In genomic region chr2:46915281-46915810, GRCh38 we compare ENCODE assay signal across 8 cellular contexts. TPM values are rescaled to one million over a fixed set of nuclear protein-coding genes. Genes with fewer than 3 reads are reported as not detected.
DNase-seq lines count a peak whose midpoint lies in the region; ATAC-seq and TF ChIP-seq lines count a peak whose summit lies in the region.

TSS of gene MCFD2 (minus strand) at chr2:46915806. CDS start at chr2:46909171, 6,635 bp downstream.

- peak; percentile 3 for ATAC-seq in HG02610 (IDR thresholded peaks at IDR 0.05; ENCODE audit: unreplicated experiment)
- ATAC-seq in GM18511 (IDR thresholded peaks at IDR 0.05; ENCODE audit: unreplicated experiment): no peak

- H3K9me3 ChIP-seq in ectodermal cell (ENCODE audit: control insufficient read depth, low read length): no peaks in the 10 kb centered on the region
- H3K9me3 ChIP-seq in thyroid gland: no peaks in the 10 kb centered on the region

- peak within 1 kb of the TSS; percentile 86 for H3K18ac ChIP-seq in mesendoderm (ENCODE audit: low read length)

- peak within 1 kb of the TSS; percentile 95 for H2AK5ac ChIP-seq in mesendoderm (ENCODE audit: low read length)

- POLR2A ChIA-PET in RWPE1 (lab: Yijun Ruan, JAX; ENCODE audit: low non-redundant PET): no interaction called here

- no peak within 1 kb of the TSS for H3K23ac ChIP-seq in mesendoderm (ENCODE audit: low read length)

- H3K4me2 ChIP-seq in mesendoderm (ENCODE audit: low read length): peak within 1 kb of the TSS; percentile 98

- TF ChIP-seq CTCF in GM06990 (IDR thresholded peaks at IDR 0.05; ENCODE audit: insufficient read depth, low read length, poor library complexity, severe bottlenecking) (no peak), RWPE1 (conservative IDR thresholded peaks at IDR 0.05; ENCODE audit: low read depth) (no peak), thyroid gland (IDR thresholded peaks at IDR 0.05) (no peak)

- H3K79me1 ChIP-seq in mesendoderm (ENCODE audit: low read length): peaks cover 26% of the 10 kb centered on the region

- peak within 1 kb of the TSS; percentile 93 for H3K27ac ChIP-seq in RWPE1
- H3K27ac ChIP-seq in ectodermal cell (ENCODE audit: insufficient read depth, low read depth, low read length, poor library complexity, severe bottlenecking): peak within 1 kb of the TSS; percentile 94
- H3K27ac ChIP-seq in mesendoderm (ENCODE audit: low read depth, low read length): peak within 1 kb of the TSS; percentile 92
- H3K27ac ChIP-seq in thyroid gland: peak within 1 kb of the TSS; percentile 94 to 98 (median 97)

- CTCF ChIA-PET in RWPE1 (lab: Yijun Ruan, JAX): interaction anchor here (0.6 kb wide), 1 partner anchor 9 kb away, joined by 3 read pairs; no protein-coding TSS in a partner anchor

- TF ChIP-seq POLR2A in thyroid gland (IDR thresholded peaks at IDR 0.05): peak in 1 of 2 donors; percentile 36

- intact Hi-C loops in thyroid gland (cut with DNase I): loop anchor here (10.0 kb wide), 1 partner anchor 409 kb away; no protein-coding TSS in a partner anchor

- H2BK120ac ChIP-seq in mesendoderm (ENCODE audit: low read depth, low read length): no peak within 1 kb of the TSS

- WGBS in ectodermal cell, 2 experiments: 0 to 1% methylated on average over 37 to 38 of the region's 38 CpGs
- no CpG with 5 or more reads among the region's 38 CpGs for WGBS in mesendoderm (ENCODE audit: extremely low coverage, insufficient coverage, low lambda C conversion rate)
- WGBS in thyroid gland, 2 donors: 0% methylated on average over 8 to 11 of the region's 38 CpGs

- peak within 1 kb of the TSS; percentile 97 for H3K56ac ChIP-seq in mesendoderm (ENCODE audit: low read length)

- H3K4me1 ChIP-seq in ectodermal cell (ENCODE audit: control insufficient read depth, insufficient read depth, low read length) (peaks cover 9% of the 10 kb centered on the region), mesendoderm (ENCODE audit: control insufficient read depth, low read depth, low read length) (peaks cover 14% of the 10 kb centered on the region), thyroid gland (peaks cover 19 to 36% of the 10 kb centered on the region in 2 donors)

- no peak within 1 kb of the TSS for H4K8ac ChIP-seq in mesendoderm (ENCODE audit: low read depth, low read length)

- no peak within 1 kb of the TSS for H2BK15ac ChIP-seq in mesendoderm (replicated peaks; ENCODE audit: low read depth)

- H3K79me2 ChIP-seq in mesendoderm (ENCODE audit: control insufficient read depth, insufficient read depth, low read length): peaks cover 34% of the 10 kb centered on the region

- DNase-seq in GM06990 (ENCODE audit: extremely low read depth, insufficient read length): no peak
- no peak for DNase-seq in RWPE1 (ENCODE audit: low spot score)
- no peak for DNase-seq in mesendoderm
- DNase-seq in thyroid gland: peak; percentile 42 to 43
- DNase-seq in inferior parietal cortex (ENCODE audit: extremely low spot score): no peak

- peak within 1 kb of the TSS; percentile 71 for H4K5ac ChIP-seq in mesendoderm (ENCODE audit: low read length)

- H2BK5ac ChIP-seq in mesendoderm (ENCODE audit: low read length): peak within 1 kb of the TSS; percentile 20

- peak within 1 kb of the TSS; percentile 99 for H3K9ac ChIP-seq in mesendoderm (ENCODE audit: low read length)

- peak within 1 kb of the TSS; percentile 91 for H3K4me3 ChIP-seq in GM06990 (replicated peaks; ENCODE audit: low read depth, low read length)
- peak within 1 kb of the TSS; percentile 93 for H3K4me3 ChIP-seq in ectodermal cell (ENCODE audit: insufficient read depth, low read depth, low read length)
- peak within 1 kb of the TSS; percentile 97 for H3K4me3 ChIP-seq in mesendoderm (ENCODE audit: low read length)
- H3K4me3 ChIP-seq in thyroid gland (replicated peaks in 1 of 3): peak within 1 kb of the TSS; percentile 84 to 99 (median 87)

- H3K27me3 ChIP-seq in GM06990 (replicated peaks; ENCODE audit: control insufficient read depth, insufficient read depth, low read length) (no peaks in the 10 kb centered on the region), ectodermal cell (ENCODE audit: control insufficient read depth, insufficient read depth, low read length, poor library complexity, severe bottlenecking) (no peaks in the 10 kb centered on the region), mesendoderm (ENCODE audit: insufficient read depth, low read length, poor library complexity) (no peaks in the 10 kb centered on the region), thyroid gland (no peaks in the 10 kb centered on the region)

- H3K36me3 ChIP-seq in GM06990 (ENCODE audit: control insufficient read depth, insufficient read depth, low read length): no peaks in the 10 kb centered on the region
- no peaks in the 10 kb centered on the region for H3K36me3 ChIP-seq in ectodermal cell (ENCODE audit: control insufficient read depth, insufficient read depth, low read length)
- no peaks in the 10 kb centered on the region for H3K36me3 ChIP-seq in mesendoderm (ENCODE audit: control insufficient read depth, insufficient read depth, low read length)
- H3K36me3 ChIP-seq in thyroid gland: peaks cover 0 to 3% of the 10 kb centered on the region in 2 donors

- H3K4ac ChIP-seq in mesendoderm (ENCODE audit: low read depth, low read length): peak within 1 kb of the TSS; percentile 81

RNA-seq across cellular contexts. Expression of gene MCFD2, which starts in this region (rescaled TPM):
- 75.9 TPM for polyA plus RNA-seq in ectodermal cell (2013, experiment 1 of 4)
- 76.8 TPM for polyA plus RNA-seq in ectodermal cell (2013, experiment 2 of 4)
- 62.8 TPM for polyA plus RNA-seq in ectodermal cell (2013, experiment 3 of 4)
- polyA plus RNA-seq in ectodermal cell (2013, experiment 4 of 4): 71.5 TPM
- 55.6 TPM for polyA plus RNA-seq in mesendoderm (2013, experiment 1 of 2)
- 56.0 TPM for polyA plus RNA-seq in mesendoderm (2013, experiment 2 of 2)
- 100 to 1,000 TPM; 131 to 223 (median 169) TPM for total RNA-seq in thyroid gland

Comparison
In these comparisons a context has a peak if more than half of its experiments do, and no peak if none do; other contexts are left out.
1. DNase-seq: peak in thyroid gland (2 of 2); none in GM06990 (single experiment), RWPE1 (single experiment), mesendoderm (single experiment) and inferior parietal cortex (single experiment).
2. Peak in every context shown above with its lines, with median percentiles within 50 percentile points of each other: H3K4me3 ChIP-seq and H3K27ac ChIP-seq.